27 cellular contexts compared by ENCODE assay signal in the genomic region with DNA sequence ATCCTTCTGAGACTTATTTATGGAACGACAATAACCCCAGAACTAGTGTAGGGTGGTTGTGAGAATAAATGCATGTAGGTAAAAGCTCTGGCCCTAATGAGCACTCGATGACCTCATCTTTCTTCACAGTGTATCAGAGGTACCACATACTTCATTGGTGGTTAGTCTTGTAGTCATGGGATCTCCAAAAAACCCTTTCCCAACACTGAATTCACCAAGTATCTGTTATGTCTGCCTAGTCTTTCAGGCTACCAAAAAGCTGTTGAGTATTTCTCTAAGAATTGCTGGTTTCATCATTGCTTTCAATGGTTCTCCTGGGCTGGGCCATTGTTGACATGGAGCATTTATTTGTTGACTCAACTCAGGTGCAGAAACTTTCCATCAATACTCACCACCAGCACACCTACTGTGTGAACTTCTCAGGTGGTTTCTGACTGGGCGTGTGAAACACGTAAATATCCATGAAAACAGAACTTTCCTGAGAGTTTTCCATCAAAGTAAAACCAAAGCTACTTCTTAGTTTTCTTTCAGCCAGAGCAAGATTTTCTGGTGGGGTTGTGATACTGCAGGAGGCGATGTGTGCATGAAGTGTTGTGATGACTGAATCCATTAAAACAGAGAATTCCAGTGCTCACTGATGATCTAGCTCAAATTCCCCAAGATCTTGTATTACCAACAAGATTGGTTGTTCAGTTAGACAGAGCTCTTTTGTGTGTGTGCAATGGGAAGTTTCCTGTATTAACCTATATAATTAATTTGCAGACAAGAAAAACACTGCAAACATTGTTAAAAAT. TPM values are rescaled to one million over a fixed set of nuclear protein-coding genes. Genes with fewer than 3 reads are reported as not detected.
DNase-seq lines count a peak whose midpoint lies in the region; ATAC-seq and TF ChIP-seq lines count a peak whose summit lies in the region.
"Had no signal": no experiment of that assay in that cellular context is flagged by ENCODE, and none has a peak within 500 bp of the region (broad histone marks: within the 10 kb centered on the region; RNA-seq: fewer than 3 reads in every experiment).

No MANE protein-coding gene starts in this region.

- H3K9ac ChIP-seq in colonic mucosa (ENCODE audit: low read depth in 2 of 2, low read length in 2 of 2) = no peak overlapping the region
- H3K9ac ChIP-seq: BLaER1 had no signal

- no peak overlapping the region for H3K27ac Mint-ChIP-seq in activated naive CD4-positive, alpha-beta T cell treated with anti-CD3 and anti-CD28 coated beads, Interleukin-2, amount 10 ng/mL, durations not matched to agents 7 days and 5 days
- H3K27ac Mint-ChIP-seq: activated naive CD4-positive, alpha-beta T cell treated with anti-CD3 and anti-CD28 coated beads, Interleukin-2, amount 50 U/mL, for 72 hours had no signal

- H3K27ac ChIP-seq in colonic mucosa (peak overlapping the region; percentile 41), right lobe of liver (peak overlapping the region; percentile 3 to 91 (median 74))
- H3K27ac ChIP-seq: BLaER1, heart right ventricle, neutrophil, psoas muscle, tibial artery, WERI-Rb-1 had no signal

- H3K9me3 ChIP-seq in colonic mucosa (no peaks in the 10 kb centered on the region), right lobe of liver (no peaks in the 10 kb centered on the region)
- H3K9me3 ChIP-seq: BLaER1, heart right ventricle, MG63, neutrophil, psoas muscle, tibial artery had no signal

- WGBS in right lobe of liver (ENCODE audit: insufficient coverage, low coverage, low lambda C conversion rate, missing lambda C conversion rate) = 87% methylated on average over 5 of the region's 5 CpGs

- CTCF ChIA-PET in activated naive CD4-positive, alpha-beta T cell treated with anti-CD3 and anti-CD28 coated beads, Interleukin-2, amount 10 ng/mL, durations not matched to agents 7 days and 5 days (lab: Charles Lee) = no interaction called here

- ATAC-seq in right lobe of liver (no peak), GM18519 (IDR thresholded peaks at IDR 0.05; ENCODE audit: low FRiP score, unreplicated experiment) (no peak), GM21528 (IDR thresholded peaks at IDR 0.05; ENCODE audit: low FRiP score, unreplicated experiment) (no peak)
- ATAC-seq: activated naive CD4-positive, alpha-beta T cell treated with anti-CD3 and anti-CD28 coated beads, Interleukin-2, amount 50 U/mL, for 72 hours; psoas muscle had no signal

- H3K27me3 ChIP-seq in colonic mucosa (no peaks in the 10 kb centered on the region), right lobe of liver (no peaks in the 10 kb centered on the region)
- H3K27me3 ChIP-seq: BLaER1, MG63, neutrophil, tibial artery had no signal

- no peaks in the 10 kb centered on the region for H3K4me1 ChIP-seq in colonic mucosa
- H3K4me1 ChIP-seq in right lobe of liver = peaks cover 0 to 62% (median 24%) of the 10 kb centered on the region in 4 donors
- H3K4me1 ChIP-seq: BLaER1, psoas muscle, tibial artery had no signal

- peak; percentile 98 for DNase-seq in COLO829 (ENCODE audit: low spot score)
- DNase-seq in RPMI7951 (ENCODE audit: low read depth) = peak; percentile 22
- DNase-seq in colonic mucosa = no peak
- no peak for DNase-seq in right lobe of liver
- DNase-seq in NCI-H1694 (lab: John Stamatoyannopoulos, UW) = no peak
- no peak for DNase-seq in activated naive CD4-positive, alpha-beta T cell treated with anti-CD3 and anti-CD28 coated beads, Interleukin-2, amount 10 ng/mL, durations not matched to agents 7 days and 5 days
- DNase-seq: activated CD4-positive, alpha-beta T cell treated with anti-CD3 and anti-CD28 coated beads for 48 hours; activated CD8-positive, alpha-beta memory T cell treated with anti-CD3 and anti-CD28 coated beads for 24 hours; effector CD8-positive, alpha-beta T cell; erythroblast; heart right ventricle; kidney; left ventricle myocardium superior; naive B cell; NCI-H2107; psoas muscle; stimulated activated CD4-positive, alpha-beta T cell treated with anti-CD3 and anti-CD28 coated beads, Interleukin-4, amount 100 ng/mL, for 24 hours; SW 1271; T-helper 9 cell; tibial artery; WERI-Rb-1 had no signal

- H3K27me3 Mint-ChIP-seq in activated naive CD4-positive, alpha-beta T cell treated with anti-CD3 and anti-CD28 coated beads, Interleukin-2, amount 10 ng/mL, durations not matched to agents 7 days and 5 days = peaks cover 14% of the 10 kb centered on the region

- no peak for TF ChIP-seq POLR2A in right lobe of liver (IDR thresholded peaks at IDR 0.05)

- H3K36me3 Mint-ChIP-seq in activated naive CD4-positive, alpha-beta T cell treated with anti-CD3 and anti-CD28 coated beads, Interleukin-2, amount 10 ng/mL, durations not matched to agents 7 days and 5 days = no peaks in the 10 kb centered on the region
- H3K36me3 Mint-ChIP-seq: activated naive CD4-positive, alpha-beta T cell treated with anti-CD3 and anti-CD28 coated beads, Interleukin-2, amount 50 U/mL, for 72 hours; naive B cell had no signal

- no peak overlapping the region for H3K4me3 Mint-ChIP-seq in activated naive CD4-positive, alpha-beta T cell treated with anti-CD3 and anti-CD28 coated beads, Interleukin-2, amount 10 ng/mL, durations not matched to agents 7 days and 5 days
- H3K4me3 Mint-ChIP-seq: naive B cell had no signal

- intact Hi-C loops in colonic mucosa (cut with DNase I) (no loop called here), right lobe of liver (cut with DNase I) (no loop called here)

- H3K4me3 ChIP-seq in colonic mucosa (no peak overlapping the region), right lobe of liver (no peak overlapping the region)
- H3K4me3 ChIP-seq: BLaER1, heart right ventricle, MG63, psoas muscle, tibial artery had no signal

- no peaks in the 10 kb centered on the region for H3K4me1 Mint-ChIP-seq in activated naive CD4-positive, alpha-beta T cell treated with anti-CD3 and anti-CD28 coated beads, Interleukin-2, amount 10 ng/mL, durations not matched to agents 7 days and 5 days
- H3K4me1 Mint-ChIP-seq: naive B cell had no signal

- H3K36me3 ChIP-seq in colonic mucosa (no peaks in the 10 kb centered on the region), right lobe of liver (no peaks in the 10 kb centered on the region)
- H3K36me3 ChIP-seq: BLaER1, heart right ventricle, MG63, neutrophil, tibial artery, WERI-Rb-1 had no signal

- TF ChIP-seq CTCF in colonic mucosa (IDR thresholded peaks at IDR 0.05) (no peak), right lobe of liver (IDR thresholded peaks at IDR 0.05) (no peak)

- H3K9me3 Mint-ChIP-seq in activated naive CD4-positive, alpha-beta T cell treated with anti-CD3 and anti-CD28 coated beads, Interleukin-2, amount 10 ng/mL, durations not matched to agents 7 days and 5 days = no peaks in the 10 kb centered on the region
- H3K9me3 Mint-ChIP-seq: activated naive CD4-positive, alpha-beta T cell treated with anti-CD3 and anti-CD28 coated beads, Interleukin-2, amount 50 U/mL, for 72 hours had no signal

RNA-seq across cellular contexts. Expression of a gene that starts 51.4 kb away (rescaled TPM):
- total RNA-seq in RPMI7951 (2014; rRNA removed; shearing (Covaris generic)) = 13.9 and 14.9 TPM in 2 replicates
- total RNA-seq in colonic mucosa = 1 to 10 TPM; 6.2 to 7.5 TPM
- total RNA-seq in right lobe of liver = 10 to 100 TPM in 4 of 6 experiments, 1 to 10 TPM in 2; 8.9 to 13.5 (median 10.4) TPM

Comparison
In these comparisons a context has a peak if more than half of its experiments do, and no peak if none do; other contexts are left out.
1. DNase-seq: peak in COLO829 (single experiment) and RPMI7951 (single experiment); none in colonic mucosa (single experiment), right lobe of liver (0 of 3), NCI-H1694 (single experiment) and activated naive CD4-positive, alpha-beta T cell treated with anti-CD3 and anti-CD28 coated beads, Interleukin-2, amount 10 ng/mL, durations not matched to agents 7 days and 5 days (single experiment).